ENCODE assay signal across 1 cellular context in genomic region chr15:45586990-45587860, GRCh38.
TF ChIP-seq lines count a peak whose summit lies in the region.

Gene BLOC1S6, plus strand, starts transcription at chr15:45587379. Its CDS starts 65 bp downstream, at chr15:45587444.

TF ChIP-seq in K562, 482 proteins besides CTCF, POLR2A, EP300 and RAD21 (continued from another document and continues in another):
- TF ChIP-seq ZBTB40 (IDR thresholded peaks at IDR 0.05) (peak; percentile 97), ZBTB40 (CRISPR knock-in tag; IDR thresholded peaks at IDR 0.05) (peak; percentile 42; the same call in 1 of the 2 replicates), ZNF3 (CRISPR knock-in tag; IDR thresholded peaks at IDR 0.05) (no peak), AFF1 (IDR thresholded peaks at IDR 0.05; ENCODE audit: low read depth in 1 of 2, partially characterized antibody in 2 of 2) (peak in 1 of 2 experiments; percentile 84), ZNF232 (CRISPR knock-in tag; IDR thresholded peaks at IDR 0.05) (no peak; the same call in 1 of the 2 replicates), ZNF639 (CRISPR knock-in tag; conservative IDR thresholded peaks at IDR 0.05 in 1 of 2, IDR thresholded peaks at IDR 0.05 in 1 of 2) (peak in 1 of 2 experiments; percentile 17; a peak in 1 of 4 replicates), ZBTB11 (CRISPR knock-in tag; IDR thresholded peaks at IDR 0.05) (peak; percentile 93 to 99 (median 97); a peak in 5 of 6 replicates), PKNOX1 (IDR thresholded peaks at IDR 0.05) (peak; percentile 36; the same call in 1 of the 2 replicates), MNT (conservative IDR thresholded peaks at IDR 0.05) (peak; percentile 90 to 94), TOE1 (IDR thresholded peaks at IDR 0.05; ENCODE audit: borderline replicate concordance) (peak; percentile 92), TOE1 (CRISPR knock-in tag; IDR thresholded peaks at IDR 0.05; ENCODE audit: borderline replicate concordance, low read depth) (0 out of 2 replicates have a peak, but pooled peaks have one; percentile 37), DNMT1 (IDR thresholded peaks at IDR 0.05) (no peak), FOXP1 (CRISPR knock-in tag; IDR thresholded peaks at IDR 0.05) (peak; percentile 97), TRIM24 (IDR thresholded peaks at IDR 0.05) (peak in 1 of 2 experiments; percentile 96; a peak in 2 of 4 replicates), E2F5 (CRISPR knock-in tag; IDR thresholded peaks at IDR 0.05) (no peak), KAT7 (CRISPR knock-in tag; IDR thresholded peaks at IDR 0.05; ENCODE audit: borderline replicate concordance) (peak; percentile 90; the same call in 1 of the 2 replicates), PCBP1 (IDR thresholded peaks at IDR 0.05; ENCODE audit: low read depth, low read length, poor library complexity, severe bottlenecking) (peak; percentile 49), ELK1 (CRISPR knock-in tag; IDR thresholded peaks at IDR 0.05) (no peak), XRCC3 (IDR thresholded peaks at IDR 0.05) (no peak), GTF2B (IDR thresholded peaks at IDR 0.05; ENCODE audit: extremely low read depth, insufficient read length) (peak; percentile 50), DACH1 (IDR thresholded peaks at IDR 0.05; ENCODE audit: partially characterized antibody) (peak; percentile 62), HLTF (IDR thresholded peaks at IDR 0.05) (peak; percentile 49; the same call in 1 of the 2 replicates), PML (IDR thresholded peaks at IDR 0.05; ENCODE audit: low read length) (peak; percentile 35; the same call in 1 of the 2 replicates), ZBTB9 (CRISPR knock-in tag; IDR thresholded peaks at IDR 0.05) (peak; percentile 20; the same call in 1 of the 2 replicates), ETV5 (CRISPR knock-in tag; IDR thresholded peaks at IDR 0.05; ENCODE audit: low read depth) (peak; percentile 71; the same call in 1 of the 2 replicates)
